In genomic region chr12:48142818-48143674, GRCh38 we compare ENCODE assay signal across 20 cellular contexts. TPM values are rescaled to one million over a fixed set of nuclear protein-coding genes. Genes with fewer than 3 reads are reported as not detected.
DNase-seq lines count a peak whose midpoint lies in the region; ATAC-seq lines count a peak whose summit lies in the region.
"Had no signal": no experiment of that assay in that cellular context is flagged by ENCODE, and none has a peak within 500 bp of the region (broad histone marks: within the 10 kb centered on the region; RNA-seq: fewer than 3 reads in every experiment).

No MANE protein-coding gene starts in this region.

- H3K9me3 ChIP-seq in iPS-20b (ENCODE audit: insufficient read depth, low read depth, low read length), result no peaks in the 10 kb centered on the region
- H3K9me3 ChIP-seq: BLaER1 treated with 17β-estradiol and CSF1 and Interleukin-3, amounts not matched to agents 10 nM and 100 nM; HAP-1 had no signal

- peak overlapping the region; percentile 34 for H3K4me3 ChIP-seq in iPS-20b (ENCODE audit: low read length)
- H3K4me3 ChIP-seq: BLaER1 treated with 17β-estradiol and CSF1 and Interleukin-3, amounts not matched to agents 10 nM and 100 nM; HAP-1; PC-9 had no signal

- H3K27ac Mint-ChIP-seq in activated naive CD4-positive, alpha-beta T cell treated with anti-CD3 and anti-CD28 coated beads, Interleukin-2, amount 50 U/mL, for 72 hours, result peak overlapping the region; percentile 3 to 55
- peak overlapping the region; percentile 58 for H3K27ac Mint-ChIP-seq in activated T-helper 17 cell treated with anti-CD3 and anti-CD28 coated beads, Interleukin-2, amount 50 U/mL, for 72 hours

- DNase-seq in activated naive CD4-positive, alpha-beta T cell treated with anti-CD3 and anti-CD28 coated beads, Interleukin-2, amount 50 U/mL, for 72 hours (ENCODE audit: low spot score in 2 of 2), result no peak
- no peak for DNase-seq in activated naive CD4-positive, alpha-beta T cell treated with anti-CD3 and anti-CD28 coated beads, Interleukin-2, amount 50 U/mL, for 16 hours
- DNase-seq in NCI-H2081 treated with DMSO at 0.1 percent for 48 hours (lab: John Stamatoyannopoulos, UW) (no peak), NCI-H187 treated with DMSO at 0.1 percent for 48 hours (lab: John Stamatoyannopoulos, UW) (no peak)
- DNase-seq: DMS153, EL, NCI-H1092, NCI-H345, NCI-H526 treated with DMSO at 0.1 percent for 48 hours, PC-9 had no signal

- no peaks in the 10 kb centered on the region for H3K4me1 Mint-ChIP-seq in activated T-helper 17 cell treated with anti-CD3 and anti-CD28 coated beads, Interleukin-2, amount 50 U/mL, for 72 hours

- H3K9me3 Mint-ChIP-seq in activated naive CD4-positive, alpha-beta T cell treated with anti-CD3 and anti-CD28 coated beads, Interleukin-2, amount 50 U/mL, for 72 hours, result no peaks in the 10 kb centered on the region
- H3K9me3 Mint-ChIP-seq in activated T-helper 17 cell treated with anti-CD3 and anti-CD28 coated beads, Interleukin-2, amount 50 U/mL, for 72 hours, result no peaks in the 10 kb centered on the region

- ATAC-seq in activated naive CD4-positive, alpha-beta T cell treated with anti-CD3 and anti-CD28 coated beads, Interleukin-2, amount 50 U/mL, for 72 hours, result no peak
- no peak for ATAC-seq in activated T-helper 17 cell treated with anti-CD3 and anti-CD28 coated beads, Interleukin-2, amount 50 U/mL, for 72 hours (replicated peaks)
- ATAC-seq in HG03565 (IDR thresholded peaks at IDR 0.05; ENCODE audit: unreplicated experiment), result no peak
- ATAC-seq in HG02610 (IDR thresholded peaks at IDR 0.05; ENCODE audit: unreplicated experiment), result no peak

- H3K27me3 ChIP-seq in iPS-20b (ENCODE audit: insufficient read depth, low read length), result no peaks in the 10 kb centered on the region
- H3K27me3 ChIP-seq: BLaER1 treated with 17β-estradiol and CSF1 and Interleukin-3, amounts not matched to agents 10 nM and 100 nM had no signal

- H3K36me3 ChIP-seq in iPS-20b (ENCODE audit: insufficient read depth, low read depth, low read length), result peaks cover 92% of the 10 kb centered on the region

- peaks cover 0 to 6% of the 10 kb centered on the region in 2 donors for H3K36me3 Mint-ChIP-seq in activated naive CD4-positive, alpha-beta T cell treated with anti-CD3 and anti-CD28 coated beads, Interleukin-2, amount 50 U/mL, for 72 hours
- H3K36me3 Mint-ChIP-seq in activated T-helper 17 cell treated with anti-CD3 and anti-CD28 coated beads, Interleukin-2, amount 50 U/mL, for 72 hours (ENCODE audit: low read depth), result peaks cover 80% of the 10 kb centered on the region

- H3K27ac ChIP-seq in iPS-20b (ENCODE audit: low read length), result peak overlapping the region; percentile 64
- H3K27ac ChIP-seq: BLaER1 treated with 17β-estradiol and CSF1 and Interleukin-3, amounts not matched to agents 10 nM and 100 nM; HL-60; KMS-11; PC-9 had no signal

- H3K4me1 ChIP-seq in iPS-20b (ENCODE audit: insufficient read depth, low read length), result peaks cover 29% of the 10 kb centered on the region
- H3K4me1 ChIP-seq: BLaER1 treated with 17β-estradiol and CSF1 and Interleukin-3, amounts not matched to agents 10 nM and 100 nM; HAP-1 had no signal

- H3K27me3 Mint-ChIP-seq in activated T-helper 17 cell treated with anti-CD3 and anti-CD28 coated beads, Interleukin-2, amount 50 U/mL, for 72 hours, result no peaks in the 10 kb centered on the region

- H3K9ac ChIP-seq in iPS-20b (ENCODE audit: low read depth, low read length), result peak overlapping the region; percentile 66; the same call in 1 of the 2 replicates
- H3K9ac ChIP-seq: BLaER1 treated with 17β-estradiol and CSF1 and Interleukin-3, amounts not matched to agents 10 nM and 100 nM; KMS-11 had no signal

- H3K4me3 Mint-ChIP-seq in activated T-helper 17 cell treated with anti-CD3 and anti-CD28 coated beads, Interleukin-2, amount 50 U/mL, for 72 hours, result no peak overlapping the region

RNA-seq across cellular contexts. Expression of gene ASB8, which starts 14.3 kb away (rescaled TPM):
- 10 to 100 TPM; 30.7 to 45.3 TPM for total RNA-seq in activated naive CD4-positive, alpha-beta T cell treated with anti-CD3 and anti-CD28 coated beads, Interleukin-2, amount 50 U/mL, for 72 hours
- total RNA-seq in activated T-helper 17 cell treated with anti-CD3 and anti-CD28 coated beads, Interleukin-2, amount 50 U/mL, for 72 hours, result 10 to 100 TPM; 22.6 to 35.7 TPM

RNA-seq across cellular contexts. Expression of gene PFKM, which starts 23.9 kb away (rescaled TPM):
- 10 to 100 TPM; 80.3 to 81.3 TPM for total RNA-seq in activated naive CD4-positive, alpha-beta T cell treated with anti-CD3 and anti-CD28 coated beads, Interleukin-2, amount 50 U/mL, for 72 hours
- total RNA-seq in activated T-helper 17 cell treated with anti-CD3 and anti-CD28 coated beads, Interleukin-2, amount 50 U/mL, for 72 hours, result 10 to 100 TPM; 57.3 to 83.3 TPM

RNA-seq across cellular contexts. Expression of gene SENP1, which starts 37.2 kb away (rescaled TPM):
- total RNA-seq in activated naive CD4-positive, alpha-beta T cell treated with anti-CD3 and anti-CD28 coated beads, Interleukin-2, amount 50 U/mL, for 72 hours, result 10 to 100 TPM; 39.9 to 69.8 TPM
- 10 to 100 TPM; 37.5 to 42.3 TPM for total RNA-seq in activated T-helper 17 cell treated with anti-CD3 and anti-CD28 coated beads, Interleukin-2, amount 50 U/mL, for 72 hours

RNA-seq across cellular contexts. Expression of gene CCDC184, which starts 40.4 kb away (rescaled TPM):
- total RNA-seq in activated naive CD4-positive, alpha-beta T cell treated with anti-CD3 and anti-CD28 coated beads, Interleukin-2, amount 50 U/mL, for 72 hours, result under 1 TPM; 0.25 to 0.64 TPM
- under 1 TPM; 0.67 to 0.69 TPM for total RNA-seq in activated T-helper 17 cell treated with anti-CD3 and anti-CD28 coated beads, Interleukin-2, amount 50 U/mL, for 72 hours
- total RNA-seq: A172, MCF 10A, PC-9 had no signal
